12 cellular contexts compared by ENCODE assay signal in the genomic region with DNA sequence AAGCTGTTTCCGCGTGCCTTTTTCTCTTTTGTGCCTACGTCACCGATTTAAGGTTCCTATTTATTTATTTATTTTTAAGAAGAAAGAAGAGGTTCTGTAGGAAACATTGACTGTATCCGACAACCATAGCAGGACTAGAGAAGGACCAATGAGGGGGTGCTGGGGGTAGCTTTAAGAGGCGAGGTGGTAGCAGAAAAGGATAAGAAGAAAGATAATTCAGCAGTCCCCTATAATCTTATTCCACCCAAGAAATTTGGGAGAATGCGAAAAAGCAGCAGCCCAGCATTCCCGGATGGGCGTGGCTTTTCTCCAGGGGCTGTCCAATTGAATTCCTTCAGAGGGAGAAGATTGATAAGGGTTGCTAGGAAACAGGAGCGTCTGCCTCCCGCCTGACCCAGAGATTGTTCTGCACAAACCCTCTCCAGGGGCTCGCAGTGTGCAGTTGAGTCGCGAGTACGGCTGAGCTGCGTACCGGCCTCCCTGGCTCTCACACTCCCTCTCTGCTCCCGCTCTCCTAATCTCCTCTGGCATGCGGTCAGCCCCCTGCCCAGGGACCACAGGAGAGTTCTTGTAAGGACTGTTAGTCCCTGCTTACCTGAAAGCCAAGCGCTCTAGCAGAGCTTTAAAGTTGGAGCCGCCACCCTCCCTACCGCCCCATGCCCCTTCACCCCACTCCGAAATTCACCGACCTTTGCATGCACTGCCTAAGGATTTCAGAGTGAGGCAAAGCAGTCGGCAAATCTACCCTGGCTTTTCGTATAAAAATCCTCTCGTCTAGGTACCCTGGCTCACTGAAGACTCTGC. TPM values are rescaled to one million over a fixed set of nuclear protein-coding genes. Genes with fewer than 3 reads are reported as not detected.
A peak's percentile ranks its signal among the peaks of the same experiment; 100 is the strongest.
DNase-seq lines count a peak whose midpoint lies in the region; ATAC-seq and TF ChIP-seq lines count a peak whose summit lies in the region.
"Had no signal": no experiment of that assay in that cellular context is flagged by ENCODE, and none has a peak within 500 bp of the region (broad histone marks: within the 10 kb centered on the region; RNA-seq: fewer than 3 reads in every experiment).

Gene GRM3 (plus strand): TSS at position 432 of the 804 bp plus-strand sequence. CDS start 121,237 bp downstream, outside the sequence.

- no peak within 1 kb of the TSS for H3K4me3 Mint-ChIP-seq in naive thymus-derived CD4-positive, alpha-beta T cell

- no peaks in the 10 kb centered on the region for H3F3A ChIP-seq in neural cell (ENCODE audit: insufficient read depth, low read length, poor library complexity, severe bottlenecking)

- in situ Hi-C loops in mammary epithelial cell (cut with MboI; ENCODE audit: low sequenced_read_pairs in 2 of 2), result no loop called here

- H3K4me3 ChIP-seq in neural cell (ENCODE audit: low read length) (peak within 1 kb of the TSS; percentile 69), mammary epithelial cell (replicated peaks in 1 of 3; ENCODE audit: insufficient read depth in 1 of 3, low read depth in 2 of 3, low read length in 3 of 3) (no peak within 1 kb of the TSS)
- H3K4me3 ChIP-seq in naive thymus-derived CD4-positive, alpha-beta T cell (ENCODE audit: low read length), result no peak within 1 kb of the TSS

- peaks cover 21 to 36% (median 25%) of the 10 kb centered on the region in 5 donors for H3K27me3 Mint-ChIP-seq in naive thymus-derived CD4-positive, alpha-beta T cell

- no peaks in the 10 kb centered on the region for H3K9me2 ChIP-seq in neural cell (ENCODE audit: insufficient read depth, low read length)

- H3K36me3 Mint-ChIP-seq in naive thymus-derived CD4-positive, alpha-beta T cell, result no peaks in the 10 kb centered on the region

- H3K79me2 ChIP-seq in neural cell (replicated peaks; ENCODE audit: insufficient read depth, low read length) (no peaks in the 10 kb centered on the region), mammary epithelial cell (ENCODE audit: insufficient read depth, low read length) (no peaks in the 10 kb centered on the region)

- H3K27ac Mint-ChIP-seq in naive thymus-derived CD4-positive, alpha-beta T cell, result no peak within 1 kb of the TSS

- peak; percentile 37 for ATAC-seq in foreskin keratinocyte
- ATAC-seq in naive thymus-derived CD4-positive, alpha-beta T cell, result no peak

- H2AFZ ChIP-seq in neural cell (ENCODE audit: low read depth, low read length) (peak within 1 kb of the TSS; percentile 38), mammary epithelial cell (ENCODE audit: low read depth, low read length) (no peak within 1 kb of the TSS)

- H3K9me3 Mint-ChIP-seq in naive thymus-derived CD4-positive, alpha-beta T cell, result peaks cover 0 to 4% (median 0%) of the 10 kb centered on the region in 11 donors

- intact Hi-C loops in naive thymus-derived CD4-positive, alpha-beta T cell (cut with micrococcal nuclease), result no loop called here
- intact Hi-C loops in mammary epithelial cell (cut with micrococcal nuclease), result no loop called here

- no peaks in the 10 kb centered on the region for H3K4me1 ChIP-seq in foreskin keratinocyte
- no peaks in the 10 kb centered on the region for H3K4me1 ChIP-seq in naive thymus-derived CD4-positive, alpha-beta T cell (ENCODE audit: control insufficient read depth in 2 of 2, insufficient read depth in 2 of 2, low read length in 2 of 2)
- no peaks in the 10 kb centered on the region for H3K4me1 ChIP-seq in mammary epithelial cell (ENCODE audit: insufficient read depth, low read length)

- DNase-seq in Ammon's horn (ENCODE audit: low spot score), result peak; percentile 93
- DNase-seq in NCI-H345 treated with DMSO at 0.1 percent for 48 hours (lab: John Stamatoyannopoulos, UW; ENCODE audit: unreplicated experiment), result peak; percentile 11
- no peak for DNase-seq in foreskin keratinocyte
- DNase-seq in amniotic stem cell (lab: John Stamatoyannopoulos, UW), result no peak
- no peak for DNase-seq in naive thymus-derived CD4-positive, alpha-beta T cell
- no peak for DNase-seq in mammary epithelial cell
- DNase-seq in CD1c-positive myeloid dendritic cell (ENCODE audit: extremely low spot score), result no peak
- DNase-seq: NCI-H187 had no signal

- H3K27me3 ChIP-seq in foreskin keratinocyte (peaks cover 36% of the 10 kb centered on the region), neural cell (ENCODE audit: insufficient read depth, low read depth, low read length) (peaks cover 19% of the 10 kb centered on the region), mammary epithelial cell (ENCODE audit: insufficient read depth, low read length) (peaks cover 21% of the 10 kb centered on the region)
- no peaks in the 10 kb centered on the region for H3K27me3 ChIP-seq in naive thymus-derived CD4-positive, alpha-beta T cell (ENCODE audit: control insufficient read depth in 2 of 2, insufficient read depth in 2 of 2, low read length in 2 of 2)

- no peak for TF ChIP-seq RAD21 in neural cell (conservative IDR thresholded peaks at IDR 0.05)

- no peaks in the 10 kb centered on the region for H3K36me3 ChIP-seq in neural cell (ENCODE audit: insufficient read depth, low read length)
- no peaks in the 10 kb centered on the region for H3K36me3 ChIP-seq in naive thymus-derived CD4-positive, alpha-beta T cell (ENCODE audit: control insufficient read depth in 2 of 3, insufficient read depth in 3 of 3, low read length in 3 of 3)
- H3K36me3 ChIP-seq in mammary epithelial cell (ENCODE audit: insufficient read depth, low read length), result no peaks in the 10 kb centered on the region

- H3K9me3 ChIP-seq in neural cell (ENCODE audit: low read length) (no peaks in the 10 kb centered on the region), mammary epithelial cell (replicated peaks; ENCODE audit: insufficient read depth, low read length) (no peaks in the 10 kb centered on the region)
- H3K9me3 ChIP-seq in naive thymus-derived CD4-positive, alpha-beta T cell (ENCODE audit: control insufficient read depth in 2 of 3, low read length in 3 of 3), result no peaks in the 10 kb centered on the region

- POLR2A ChIA-PET in naive thymus-derived CD4-positive, alpha-beta T cell (lab: Charles Lee), result no interaction called here

- 0% methylated on average over 13 of the region's 27 CpGs for WGBS in mammary epithelial cell (ENCODE audit: low coverage, missing lambda C conversion rate)

- peaks cover 0 to 3% (median 0%) of the 10 kb centered on the region in 7 donors for H3K4me1 Mint-ChIP-seq in naive thymus-derived CD4-positive, alpha-beta T cell

- no peaks in the 10 kb centered on the region for H4K20me1 ChIP-seq in neural cell (ENCODE audit: insufficient read depth)
- H4K20me1 ChIP-seq in mammary epithelial cell (ENCODE audit: insufficient read depth, low read length), result no peaks in the 10 kb centered on the region

- TF ChIP-seq CTCF in foreskin keratinocyte (conservative IDR thresholded peaks at IDR 0.05) (no peak), neural cell (IDR thresholded peaks at IDR 0.05; ENCODE audit: poor library complexity, severe bottlenecking) (no peak), mammary epithelial cell (conservative IDR thresholded peaks at IDR 0.05 in 1 of 2, IDR thresholded peaks at IDR 0.05 in 1 of 2; ENCODE audit: extremely low read depth in 1 of 2, insufficient read depth in 1 of 2, low read depth in 1 of 2, low read length in 2 of 2) (no peak)

- TF ChIP-seq EP300 in neural cell (conservative IDR thresholded peaks at IDR 0.05; ENCODE audit: poor library complexity, severe bottlenecking), result no peak

- H3K27ac ChIP-seq in foreskin keratinocyte, result no peak within 1 kb of the TSS
- H3K27ac ChIP-seq in neural cell (ENCODE audit: low read length), result peak within 1 kb of the TSS; percentile 42
- H3K27ac ChIP-seq in naive thymus-derived CD4-positive, alpha-beta T cell (ENCODE audit: low read depth, low read length), result no peak within 1 kb of the TSS
- no peak within 1 kb of the TSS for H3K27ac ChIP-seq in mammary epithelial cell (ENCODE audit: insufficient read depth, low read depth, low read length)

- dilution Hi-C loops in mammary epithelial cell (cut with HindIII; ENCODE audit: low sequenced_read_pairs), result no loop called here

- CTCF ChIA-PET in naive thymus-derived CD4-positive, alpha-beta T cell (lab: Charles Lee), result no interaction called here
- CTCF ChIA-PET in mammary epithelial cell (lab: Charles Lee; ENCODE audit: low non-redundant PET), result no interaction called here

- peak within 1 kb of the TSS; percentile 56 for H3K4me2 ChIP-seq in neural cell (ENCODE audit: low read length)
- no peak within 1 kb of the TSS for H3K4me2 ChIP-seq in mammary epithelial cell (ENCODE audit: insufficient read depth, low read depth, low read length)

- H3K9ac ChIP-seq in neural cell (ENCODE audit: low read length) (peak within 1 kb of the TSS; percentile 59), mammary epithelial cell (ENCODE audit: insufficient read depth, low read length) (no peak within 1 kb of the TSS)

- no TSS peak for BruUV-seq in mammary epithelial cell (replicated peaks; lab: Mats Ljungman, UMichigan)

TF ChIP-seq in neural cell, 6 proteins besides CTCF, POLR2A, EP300 and RAD21 (continues in another document):
- no peak for TF ChIP-seq TAF1 (IDR thresholded peaks at IDR 0.05; ENCODE audit: low read depth)
- peak; percentile 75 for TF ChIP-seq POLR2AphosphoS5 (IDR thresholded peaks at IDR 0.05)
- TF ChIP-seq EZH2 (IDR thresholded peaks at IDR 0.05; ENCODE audit: borderline replicate concordance, insufficient read depth, low read length, poor library complexity, severe bottlenecking), result no peak
- no peak for TF ChIP-seq MXI1 (conservative IDR thresholded peaks at IDR 0.05; ENCODE audit: poor library complexity, severe bottlenecking)

RNA-seq across cellular contexts. Expression of gene GRM3, which starts in this region (rescaled TPM):
- total RNA-seq in foreskin keratinocyte (not detected in 2 replicates), mammary epithelial cell (not detected)
- polyA plus RNA-seq in foreskin keratinocyte (not detected in 2 replicates), neural cell (15.9 TPM in 2 replicates), mammary epithelial cell (not detected)
- polyA minus RNA-seq in neural cell (25.8 and 26.0 TPM in 2 replicates), mammary epithelial cell (not detected)
- total RNA-seq in naive thymus-derived CD4-positive, alpha-beta T cell, result not detected
- polyA plus RNA-seq in naive thymus-derived CD4-positive, alpha-beta T cell, result not detected
- total RNA-seq: activated CD8-positive, alpha-beta memory T cell treated with anti-CD3 and anti-CD28 coated beads for 36 hours; glomerular endothelial cell had no signal
- polyA plus RNA-seq: BJ had no signal

Comparison
In these comparisons a context has a peak if more than half of its experiments do, and no peak if none do; other contexts are left out.
1. RNA of gene GRM3 (polyA plus RNA-seq): 15.9 TPM in neural cell; not detected in foreskin keratinocyte, not detected in naive thymus-derived CD4-positive, alpha-beta T cell and not detected in mammary epithelial cell (single experiment); every median in the first group is over 10 times any median in the second.
2. Peak in ATAC-seq in foreskin keratinocyte; RNA of the gene not detected or under 1 TPM.
3. DNase-seq: peak in Ammon's horn (single experiment) and NCI-H345 treated with DMSO at 0.1 percent for 48 hours (single experiment); none in foreskin keratinocyte (0 of 2), amniotic stem cell (single experiment), naive thymus-derived CD4-positive, alpha-beta T cell (0 of 9), mammary epithelial cell (single experiment) and CD1c-positive myeloid dendritic cell (single experiment).